Comparison of ENCODE assay signal across 18 cellular contexts in the genomic region with DNA sequence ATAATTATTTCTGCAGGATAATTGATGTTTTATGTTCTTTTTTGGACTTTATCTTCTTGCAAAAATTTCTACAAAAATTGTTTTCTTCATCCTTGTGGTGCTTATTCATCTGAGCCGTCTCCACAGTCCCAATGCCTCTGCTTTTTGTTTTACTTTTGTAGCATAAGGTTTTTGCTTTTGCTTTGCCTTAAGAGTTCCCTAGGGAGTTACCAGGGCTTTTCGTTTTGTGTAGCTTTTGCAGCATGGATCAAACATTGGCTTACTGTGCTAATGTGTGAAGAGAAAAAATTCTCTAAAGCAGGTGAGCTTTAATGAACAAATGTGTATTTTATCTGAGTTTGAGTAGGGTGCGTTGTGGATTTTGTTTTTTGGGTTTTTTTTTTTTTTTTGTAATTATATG. TPM values are rescaled to one million over a fixed set of nuclear protein-coding genes. Genes with fewer than 3 reads are reported as not detected.
DNase-seq lines count a peak whose midpoint lies in the region; ATAC-seq and TF ChIP-seq lines count a peak whose summit lies in the region.
"Had no signal": no experiment of that assay in that cellular context is flagged by ENCODE, and none has a peak within 500 bp of the region (broad histone marks: within the 10 kb centered on the region; RNA-seq: fewer than 3 reads in every experiment).

No MANE protein-coding gene starts in this region.

- peaks cover 39% of the 10 kb centered on the region; the same call in 1 of the 2 replicates for H3K36me3 ChIP-seq in Karpas-422 (ENCODE audit: insufficient read depth, low read length)
- H3K36me3 ChIP-seq in neural progenitor cell = peaks cover 25% of the 10 kb centered on the region

- H4K20me1 ChIP-seq in Karpas-422 (ENCODE audit: insufficient read depth, low read depth, low read length) (no peaks in the 10 kb centered on the region), neural progenitor cell (ENCODE audit: low read depth) (no peaks in the 10 kb centered on the region)

- H3K4me3 Mint-ChIP-seq in activated naive CD8-positive, alpha-beta T cell treated with anti-CD3 and anti-CD28 coated beads, Interleukin-2, amount 50 U/mL, for 24 hours = no peak overlapping the region
- no peak overlapping the region for H3K4me3 Mint-ChIP-seq in activated naive CD8-positive, alpha-beta T cell treated with anti-CD3 and anti-CD28 coated beads for 36 hours
- no peak overlapping the region for H3K4me3 Mint-ChIP-seq in neural progenitor cell
- H3K4me3 Mint-ChIP-seq: CD14-positive monocyte had no signal

- H3K9me3 ChIP-seq in Karpas-422 (ENCODE audit: low read length) (no peaks in the 10 kb centered on the region), neural progenitor cell (ENCODE audit: low read depth) (no peaks in the 10 kb centered on the region)
- H3K9me3 ChIP-seq: SK-N-SH had no signal

- peak overlapping the region; percentile 23 for H3K27ac Mint-ChIP-seq in activated naive CD8-positive, alpha-beta T cell treated with anti-CD3 and anti-CD28 coated beads, Interleukin-2, amount 50 U/mL, for 24 hours
- no peak overlapping the region for H3K27ac Mint-ChIP-seq in activated naive CD8-positive, alpha-beta T cell treated with anti-CD3 and anti-CD28 coated beads for 36 hours
- no peak overlapping the region for H3K27ac Mint-ChIP-seq in neural progenitor cell
- H3K27ac Mint-ChIP-seq: CD14-positive monocyte had no signal

- H3K79me2 ChIP-seq in Karpas-422 (ENCODE audit: low read length) = peaks cover 16% of the 10 kb centered on the region
- no peaks in the 10 kb centered on the region for H3K79me2 ChIP-seq in neural progenitor cell (ENCODE audit: low read depth)

- H3K36me3 Mint-ChIP-seq in activated naive CD8-positive, alpha-beta T cell treated with anti-CD3 and anti-CD28 coated beads, Interleukin-2, amount 50 U/mL, for 24 hours (ENCODE audit: low read depth) = peaks cover 23% of the 10 kb centered on the region
- H3K36me3 Mint-ChIP-seq in activated naive CD8-positive, alpha-beta T cell treated with anti-CD3 and anti-CD28 coated beads for 36 hours = peaks cover 25% of the 10 kb centered on the region
- peaks cover 27% of the 10 kb centered on the region for H3K36me3 Mint-ChIP-seq in neural progenitor cell

- H3K4me2 ChIP-seq in Karpas-422 (ENCODE audit: low read depth, low read length, poor library complexity, severe bottlenecking) (no peak overlapping the region), neural progenitor cell (no peak overlapping the region)
- H3K4me2 ChIP-seq: SK-N-SH had no signal

- TF ChIP-seq CTCF in VCaP (conservative IDR thresholded peaks at IDR 0.05) = no peak
- no peak for TF ChIP-seq CTCF in neural progenitor cell (IDR thresholded peaks at IDR 0.05)

- H3K27me3 ChIP-seq in Karpas-422 (ENCODE audit: low read length) (no peaks in the 10 kb centered on the region), neural progenitor cell (no peaks in the 10 kb centered on the region)

- peaks cover 19% of the 10 kb centered on the region for H3F3A ChIP-seq in neural progenitor cell (ENCODE audit: low read depth)

- H3K4me3 ChIP-seq in Karpas-422 (ENCODE audit: low read length) (no peak overlapping the region), neural progenitor cell (no peak overlapping the region)
- H3K4me3 ChIP-seq: K562 had no signal

- H3K9me3 Mint-ChIP-seq in activated naive CD8-positive, alpha-beta T cell treated with anti-CD3 and anti-CD28 coated beads, Interleukin-2, amount 50 U/mL, for 24 hours = no peaks in the 10 kb centered on the region
- no peaks in the 10 kb centered on the region for H3K9me3 Mint-ChIP-seq in activated naive CD8-positive, alpha-beta T cell treated with anti-CD3 and anti-CD28 coated beads for 36 hours
- H3K9me3 Mint-ChIP-seq in neural progenitor cell = no peaks in the 10 kb centered on the region
- H3K9me3 Mint-ChIP-seq: CD14-positive monocyte had no signal

- H3K27ac ChIP-seq in Karpas-422 (ENCODE audit: low read length) = peak overlapping the region; percentile 35
- peak overlapping the region; percentile 98; the same call in 1 of the 2 replicates for H3K27ac ChIP-seq in VCaP
- H3K27ac ChIP-seq in neural progenitor cell = no peak overlapping the region

- H3K9ac ChIP-seq in Karpas-422 (ENCODE audit: low read length) (no peak overlapping the region), neural progenitor cell (no peak overlapping the region)
- H3K9ac ChIP-seq: SK-N-SH had no signal

- no peak for ATAC-seq in activated naive CD8-positive, alpha-beta T cell treated with anti-CD3 and anti-CD28 coated beads, Interleukin-2, amount 50 U/mL, for 24 hours
- ATAC-seq: K562, PC-3 had no signal

- no peaks in the 10 kb centered on the region for H3K27me3 Mint-ChIP-seq in activated naive CD8-positive, alpha-beta T cell treated with anti-CD3 and anti-CD28 coated beads, Interleukin-2, amount 50 U/mL, for 24 hours
- no peaks in the 10 kb centered on the region for H3K27me3 Mint-ChIP-seq in activated naive CD8-positive, alpha-beta T cell treated with anti-CD3 and anti-CD28 coated beads for 36 hours
- H3K27me3 Mint-ChIP-seq in neural progenitor cell (ENCODE audit: insufficient read depth, low read depth) = peaks cover 2% of the 10 kb centered on the region

- DNase-seq in activated naive CD8-positive, alpha-beta T cell treated with anti-CD3 and anti-CD28 coated beads, Interleukin-2, amount 50 U/mL, for 24 hours = no peak
- DNase-seq in activated naive CD8-positive, alpha-beta T cell treated with anti-CD3 and anti-CD28 coated beads for 36 hours = no peak
- no peak for DNase-seq in Karpas-422
- no peak for DNase-seq in activated T-cell treated with anti-CD3 and anti-CD28 coated beads, Interleukin-2, amount 50 U/mL, for 48 hours
- no peak for DNase-seq in D341Med (ENCODE audit: low spot score)
- no peak for DNase-seq in neural progenitor cell (ENCODE audit: low spot score)
- DNase-seq: DMS53, EL, NCI-H1105, NCI-H187, NCI-H748 treated with DMSO at 0.1 percent for 48 hours, PC-3, RPMI8226, SHP77 treated with DMSO at 0.1 percent for 48 hours, SK-N-SH had no signal

- no peak overlapping the region for H2AFZ ChIP-seq in Karpas-422 (ENCODE audit: low read length)
- H2AFZ ChIP-seq in neural progenitor cell (replicated peaks) = no peak overlapping the region

- H3K4me1 ChIP-seq in Karpas-422 (ENCODE audit: low read length) (peaks cover 43% of the 10 kb centered on the region), neural progenitor cell (no peaks in the 10 kb centered on the region)

- peaks cover 27% of the 10 kb centered on the region for H3K4me1 Mint-ChIP-seq in activated naive CD8-positive, alpha-beta T cell treated with anti-CD3 and anti-CD28 coated beads, Interleukin-2, amount 50 U/mL, for 24 hours
- peaks cover 28% of the 10 kb centered on the region for H3K4me1 Mint-ChIP-seq in activated naive CD8-positive, alpha-beta T cell treated with anti-CD3 and anti-CD28 coated beads for 36 hours
- H3K4me1 Mint-ChIP-seq in neural progenitor cell = peaks cover 6% of the 10 kb centered on the region

- no peaks in the 10 kb centered on the region for H3K9me2 ChIP-seq in Karpas-422 (replicated peaks; ENCODE audit: insufficient read depth, low read length)
- H3K9me2 ChIP-seq: SK-N-SH had no signal

RNA-seq across cellular contexts. Expression of a gene that starts 11.8 kb away (rescaled TPM):
- 100 to 1,000 TPM; 111 TPM for total RNA-seq in activated naive CD8-positive, alpha-beta T cell treated with anti-CD3 and anti-CD28 coated beads for 36 hours
- total RNA-seq in Karpas-422 (2014; rRNA removed; shearing (Covaris generic); ENCODE audit: low replicate concordance) = 121 and 187 TPM in 2 replicates
- total RNA-seq in neural progenitor cell (ENCODE audit: low replicate concordance) = 72.7 and 73.9 TPM in 2 replicates

RNA-seq across cellular contexts. Expression of a gene that starts 16.1 kb away (rescaled TPM):
- total RNA-seq in activated naive CD8-positive, alpha-beta T cell treated with anti-CD3 and anti-CD28 coated beads for 36 hours = 10 to 100 TPM; 27.6 to 29.2 TPM
- 17.4 and 26.1 TPM in 2 replicates for total RNA-seq in Karpas-422 (2014; rRNA removed; shearing (Covaris generic); ENCODE audit: low replicate concordance)
- total RNA-seq in neural progenitor cell (ENCODE audit: low replicate concordance) = 59.1 and 80.2 TPM in 2 replicates

RNA-seq across cellular contexts. Expression of a gene that starts 46.8 kb away (rescaled TPM):
- 10 to 100 TPM; 16.7 to 17.0 TPM for total RNA-seq in activated naive CD8-positive, alpha-beta T cell treated with anti-CD3 and anti-CD28 coated beads for 36 hours
- total RNA-seq in Karpas-422 (2014; rRNA removed; shearing (Covaris generic); ENCODE audit: low replicate concordance) = 20.7 and 24.1 TPM in 2 replicates
- total RNA-seq in neural progenitor cell (ENCODE audit: low replicate concordance) = 19.0 and 29.7 TPM in 2 replicates

RNA-seq across cellular contexts. Expression of a gene that starts 47.0 kb away (rescaled TPM):
- total RNA-seq in activated naive CD8-positive, alpha-beta T cell treated with anti-CD3 and anti-CD28 coated beads for 36 hours = 10 to 100 TPM; 11.2 to 11.8 TPM
- total RNA-seq in Karpas-422 (2014; rRNA removed; shearing (Covaris generic); ENCODE audit: low replicate concordance) = 31.7 and 36.2 TPM in 2 replicates
- 48.7 and 94.4 TPM in 2 replicates for total RNA-seq in neural progenitor cell (ENCODE audit: low replicate concordance)
